In genomic region chr5:43313035-43313853, GRCh38 we compare ENCODE assay signal across 8 cellular contexts. TPM values are rescaled to one million over a fixed set of nuclear protein-coding genes. Genes with fewer than 3 reads are reported as not detected.
DNase-seq lines count a peak whose midpoint lies in the region; ATAC-seq and FAIRE-seq lines count a peak whose summit lies in the region.

Gene HMGCS1 (minus strand): TSS chr5:43313412. CDS start chr5:43298965, 14,447 bp downstream.

- peak within 1 kb of the TSS; percentile 62 to 78 for H3K4me3 ChIP-seq in muscle layer of colon (ENCODE audit: low read depth in 1 of 2, low read length in 2 of 2)

- peak; percentile 99 for DNase-seq in DMS79 (lab: John Stamatoyannopoulos, UW)
- DNase-seq in RCC 7860 (ENCODE audit: low spot score): peak; percentile 100
- DNase-seq in activated T-cell treated with anti-CD3 and anti-CD28 coated beads, Interleukin-2, amount 50 U/mL, for 72 hours: peak; percentile 98 to 99
- peak; percentile 93 for DNase-seq in stimulated activated CD8-positive, alpha-beta memory T cell treated with anti-CD3 and anti-CD28 coated beads, Interleukin-7, amount 100 ng/mL, for 24 hours (ENCODE audit: low read depth)

- H3K4me1 Mint-ChIP-seq in activated T-cell treated with anti-CD3 and anti-CD28 coated beads, Interleukin-2, amount 50 U/mL, for 72 hours (ENCODE audit: low read depth): peaks cover 90% of the 10 kb centered on the region

- peaks cover 14% of the 10 kb centered on the region for H3K4me1 ChIP-seq in muscle layer of colon (ENCODE audit: insufficient read depth, low read length)

- peaks cover 20 to 24% of the 10 kb centered on the region in 2 donors for H3K36me3 Mint-ChIP-seq in activated T-cell treated with anti-CD3 and anti-CD28 coated beads, Interleukin-2, amount 50 U/mL, for 72 hours (ENCODE audit: insufficient read depth in 2 of 2)

- peak within 1 kb of the TSS; percentile 62 for H3K9ac ChIP-seq in muscle layer of colon (ENCODE audit: low read length)

- H3K27me3 ChIP-seq in muscle layer of colon (ENCODE audit: control insufficient read depth in 1 of 2, insufficient read depth in 2 of 2, low read length in 2 of 2): no peaks in the 10 kb centered on the region

- H3K27me3 Mint-ChIP-seq in activated T-cell treated with anti-CD3 and anti-CD28 coated beads, Interleukin-2, amount 50 U/mL, for 72 hours (ENCODE audit: low read depth): no peaks in the 10 kb centered on the region

- peak; percentile 97 for FAIRE-seq in RCC 7860 (lab: Jason Lieb, UNC)

- peaks cover 6% of the 10 kb centered on the region for H3K9me3 ChIP-seq in KOPT-K1 (ENCODE audit: insufficient read depth, low read length, poor library complexity, severe bottlenecking)
- no peaks in the 10 kb centered on the region for H3K9me3 ChIP-seq in muscle layer of colon (ENCODE audit: low read length)

- H3K27ac Mint-ChIP-seq in activated T-cell treated with anti-CD3 and anti-CD28 coated beads, Interleukin-2, amount 50 U/mL, for 72 hours: peak within 1 kb of the TSS; percentile 74

- ATAC-seq in GM21786 (IDR thresholded peaks at IDR 0.05; ENCODE audit: unreplicated experiment): peak; percentile 94
- ATAC-seq in activated T-cell treated with anti-CD3 and anti-CD28 coated beads, Interleukin-2, amount 50 U/mL, for 72 hours (replicated peaks in 1 of 2): peak; percentile 85 to 86
- peak; percentile 94 for ATAC-seq in esophagus mucosa

- H3K4me3 Mint-ChIP-seq in activated T-cell treated with anti-CD3 and anti-CD28 coated beads, Interleukin-2, amount 50 U/mL, for 72 hours: peak within 1 kb of the TSS; percentile 97 to 98

- peaks cover 8 to 11% of the 10 kb centered on the region in 2 donors for H3K9me3 Mint-ChIP-seq in activated T-cell treated with anti-CD3 and anti-CD28 coated beads, Interleukin-2, amount 50 U/mL, for 72 hours

- peak within 1 kb of the TSS; percentile 91 for H3K27ac ChIP-seq in KOPT-K1 (ENCODE audit: low read depth, low read length, poor library complexity, severe bottlenecking)
- H3K27ac ChIP-seq in muscle layer of colon (ENCODE audit: low read depth, low read length): peak within 1 kb of the TSS; percentile 36

- H3K36me3 ChIP-seq in KOPT-K1 (ENCODE audit: insufficient read depth, low read length) (peaks cover 38% of the 10 kb centered on the region), muscle layer of colon (ENCODE audit: insufficient read depth, low read length) (no peaks in the 10 kb centered on the region)

RNA-seq across cellular contexts. Expression of gene HMGCS1, which starts in this region (rescaled TPM):
- 10 to 100 TPM; 78.6 to 81.5 TPM for total RNA-seq in activated T-cell treated with anti-CD3 and anti-CD28 coated beads, Interleukin-2, amount 50 U/mL, for 72 hours
- 307 TPM for total RNA-seq in esophagus mucosa

Comparison
In these comparisons a context has a peak if more than half of its experiments do, and no peak if none do; other contexts are left out.
1. Peak in every context shown above with its lines: DNase-seq, ATAC-seq, H3K4me3 ChIP-seq and H3K27ac ChIP-seq.